7 cellular contexts compared by ENCODE assay signal in the genomic region with DNA sequence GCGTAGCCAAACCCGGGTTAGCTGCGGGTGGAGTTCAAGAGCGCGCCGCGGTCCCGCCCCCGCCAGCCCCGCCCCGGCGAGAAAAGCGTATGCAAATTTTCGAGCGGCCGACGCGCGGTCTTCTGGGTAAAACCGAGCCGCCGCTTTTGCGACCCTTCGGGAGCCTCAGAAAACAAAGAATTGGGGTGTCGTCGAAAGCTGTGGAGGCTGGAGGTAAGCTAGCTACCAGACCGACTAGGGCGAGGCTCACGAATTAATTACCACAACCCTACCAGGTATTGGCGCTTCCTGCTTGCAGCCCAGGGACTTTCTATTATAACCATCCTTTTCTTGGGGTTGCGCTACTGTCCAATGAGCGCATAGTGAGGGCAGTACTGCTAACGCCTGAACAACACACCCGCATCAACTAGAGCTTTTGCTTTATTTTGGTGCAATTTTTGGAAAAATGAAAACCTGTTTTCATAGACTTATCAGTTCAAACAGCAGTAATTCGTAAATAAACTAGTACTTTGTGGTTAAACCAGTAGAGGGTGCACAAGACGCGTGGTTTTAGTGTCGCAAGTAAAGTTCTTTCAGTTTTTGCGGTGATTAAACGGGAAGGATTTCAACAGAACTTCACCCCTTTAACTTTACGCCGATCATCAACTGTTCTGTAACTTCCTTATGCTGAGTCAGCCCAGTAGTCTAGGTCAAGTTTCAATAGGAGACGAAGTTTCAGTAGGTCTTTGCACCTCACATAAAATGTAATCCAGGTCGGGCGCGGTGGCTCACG. TPM values are rescaled to one million over a fixed set of nuclear protein-coding genes. Genes with fewer than 3 reads are reported as not detected.
DNase-seq lines count a peak whose midpoint lies in the region; ATAC-seq, FAIRE-seq and TF ChIP-seq lines count a peak whose summit lies in the region.

RNU4ATAC (plus strand) TSS at position 318 of the 772 bp plus-strand sequence.

- peaks cover 17% of the 10 kb centered on the region for H3K4me1 ChIP-seq in astrocyte (ENCODE audit: insufficient read depth, low read length)

- peaks cover 18% of the 10 kb centered on the region for H3K36me3 Mint-ChIP-seq in T-helper 2 cell treated with Interferon-gamma antibody and Interleukin-4, amounts not matched to agents 5 μg/mL and 100 μg/mL, for 36 hours (ENCODE audit: low read depth)
- H3K36me3 Mint-ChIP-seq in astrocyte (ENCODE audit: low read depth, unreplicated experiment) = peaks cover 2% of the 10 kb centered on the region

- no peaks in the 10 kb centered on the region for H3K9me3 Mint-ChIP-seq in T-helper 2 cell treated with Interferon-gamma antibody and Interleukin-4, amounts not matched to agents 5 μg/mL and 100 μg/mL, for 36 hours
- no peaks in the 10 kb centered on the region for H3K9me3 Mint-ChIP-seq in astrocyte (ENCODE audit: unreplicated experiment)

- FAIRE-seq in astrocyte (lab: Jason Lieb, UNC) = no peak

- DNase-seq in NCI-H1694 (lab: John Stamatoyannopoulos, UW) = peak; percentile 98
- peak; percentile 78 for DNase-seq in T-helper 2 cell treated with Interferon-gamma antibody and Interleukin-4, amounts not matched to agents 5 μg/mL and 100 μg/mL, for 36 hours (ENCODE audit: low spot score)
- DNase-seq in astrocyte (ENCODE audit: low read depth) = peak; percentile 98
- peak; percentile 89 to 98 for DNase-seq in hippocampal formation (lab: John Stamatoyannopoulos, UW)
- peak; percentile 99 for DNase-seq in retina

- H3K4me3 Mint-ChIP-seq in T-helper 2 cell treated with Interferon-gamma antibody and Interleukin-4, amounts not matched to agents 5 μg/mL and 100 μg/mL, for 36 hours = peak within 1 kb of the TSS; percentile 93
- peak within 1 kb of the TSS; percentile 87 for H3K4me3 Mint-ChIP-seq in astrocyte (ENCODE audit: unreplicated experiment)

- TF ChIP-seq CTCF in astrocyte (IDR thresholded peaks at IDR 0.05; ENCODE audit: insufficient read depth, low read depth, low read length) = peak; percentile 56

- peak within 1 kb of the TSS; percentile 97 for H3K27ac Mint-ChIP-seq in T-helper 2 cell treated with Interferon-gamma antibody and Interleukin-4, amounts not matched to agents 5 μg/mL and 100 μg/mL, for 36 hours
- H3K27ac Mint-ChIP-seq in astrocyte (ENCODE audit: unreplicated experiment) = peak within 1 kb of the TSS; percentile 97

- no peaks in the 10 kb centered on the region for H3K27me3 Mint-ChIP-seq in T-helper 2 cell treated with Interferon-gamma antibody and Interleukin-4, amounts not matched to agents 5 μg/mL and 100 μg/mL, for 36 hours (ENCODE audit: low read depth)
- no peaks in the 10 kb centered on the region for H3K27me3 Mint-ChIP-seq in astrocyte (ENCODE audit: low read depth, unreplicated experiment)

- peaks cover 48% of the 10 kb centered on the region for H3K79me2 ChIP-seq in astrocyte (ENCODE audit: insufficient read depth, low read length)

- H3K4me2 ChIP-seq in astrocyte (ENCODE audit: low read length) = peak within 1 kb of the TSS; percentile 90

- peak within 1 kb of the TSS; percentile 86 for H3K4me3 ChIP-seq in astrocyte (ENCODE audit: insufficient read depth, low read depth, low read length)

- peak within 1 kb of the TSS; percentile 66 for H2AFZ ChIP-seq in astrocyte (ENCODE audit: low read depth, low read length)

- peaks cover 52% of the 10 kb centered on the region for H3K4me1 Mint-ChIP-seq in T-helper 2 cell treated with Interferon-gamma antibody and Interleukin-4, amounts not matched to agents 5 μg/mL and 100 μg/mL, for 36 hours (ENCODE audit: low read depth)
- peaks cover 30% of the 10 kb centered on the region for H3K4me1 Mint-ChIP-seq in astrocyte (ENCODE audit: low read depth, unreplicated experiment)

- H3K36me3 ChIP-seq in astrocyte (ENCODE audit: insufficient read depth, low read length) = peaks cover 2% of the 10 kb centered on the region

- peaks cover 28% of the 10 kb centered on the region for H4K20me1 ChIP-seq in astrocyte (ENCODE audit: insufficient read depth, low read length)

- H3K27ac ChIP-seq in astrocyte (ENCODE audit: low read depth, low read length) = peak within 1 kb of the TSS; percentile 100

- H3K9me3 ChIP-seq in astrocyte (ENCODE audit: insufficient read depth, low read depth, low read length) = no peaks in the 10 kb centered on the region

- H3K27me3 ChIP-seq in astrocyte (ENCODE audit: insufficient read depth, low read length) = no peaks in the 10 kb centered on the region

- H3K9ac ChIP-seq in astrocyte (ENCODE audit: low read length) = peak within 1 kb of the TSS; percentile 97

- ATAC-seq in GM18498 (IDR thresholded peaks at IDR 0.05; ENCODE audit: unreplicated experiment) (peak; percentile 77), HG02885 (IDR thresholded peaks at IDR 0.05; ENCODE audit: poor library complexity, unreplicated experiment) (peak; percentile 73)

RNA-seq across cellular contexts. Expression of gene RNU4ATAC, which starts in this region (rescaled TPM):
- not detected in 2 replicates for total RNA-seq in astrocyte

Comparison
In these comparisons a context has a peak if more than half of its experiments do, and no peak if none do; other contexts are left out.
1. Peak in every context shown above with its lines: DNase-seq, ATAC-seq, H3K4me3 ChIP-seq and H3K27ac ChIP-seq.
2. Peak in DNase-seq, H3K4me3 ChIP-seq, H3K27ac ChIP-seq, H3K9ac ChIP-seq and H3K4me2 ChIP-seq in astrocyte; RNA of the gene not detected or under 1 TPM.